ENCODE assay signal across 8 cellular contexts in genomic region chr11:61793084-61793828, GRCh38.
DNase-seq lines count a peak whose midpoint lies in the region; ATAC-seq and TF ChIP-seq lines count a peak whose summit lies in the region.

No MANE protein-coding gene starts in this region.

- H3K9ac ChIP-seq in NT2/D1 (ENCODE audit: insufficient read length, low read depth): peak overlapping the region; percentile 99
- H3K9ac ChIP-seq in endocrine pancreas (ENCODE audit: control insufficient read depth, insufficient read depth, low read length): peak overlapping the region; percentile 98

- peaks cover 72% of the 10 kb centered on the region for H3K36me3 ChIP-seq in NT2/D1 (ENCODE audit: insufficient read depth, insufficient read length, low read length)
- H3K36me3 ChIP-seq in endocrine pancreas (ENCODE audit: control insufficient read depth, insufficient read depth, low read length): no peaks in the 10 kb centered on the region
- H3K36me3 ChIP-seq in neutrophil: peaks cover 22% of the 10 kb centered on the region

- H3K27ac ChIP-seq in neutrophil: peak overlapping the region; percentile 94

- no peaks in the 10 kb centered on the region for H3K9me3 ChIP-seq in NT2/D1 (ENCODE audit: insufficient read depth, low read length)
- H3K9me3 ChIP-seq in endocrine pancreas (ENCODE audit: control insufficient read depth, low read length): no peaks in the 10 kb centered on the region
- no peaks in the 10 kb centered on the region for H3K9me3 ChIP-seq in neutrophil

- DNase-seq in AG10803 (ENCODE audit: low read depth) (no peak), NT2/D1 (ENCODE audit: low read depth, low spot score) (no peak), retina (no peak), NCI-H1048 (lab: John Stamatoyannopoulos, UW) (no peak), SW 1271 (lab: John Stamatoyannopoulos, UW) (no peak)

- H3K4me1 ChIP-seq in NT2/D1 (ENCODE audit: insufficient read depth, insufficient read length) (peaks cover 6% of the 10 kb centered on the region), endocrine pancreas (ENCODE audit: control insufficient read depth, insufficient read depth, low read length) (no peaks in the 10 kb centered on the region), neutrophil (ENCODE audit: control insufficient read depth in 1 of 2, insufficient read depth in 1 of 2, low read depth in 1 of 2, low read length in 1 of 2) (peaks cover 15 to 18% of the 10 kb centered on the region in 2 experiments)

- ATAC-seq in GM19455 (IDR thresholded peaks at IDR 0.05; ENCODE audit: unreplicated experiment): peak; percentile 29

- TF ChIP-seq CTCF in AG10803 (conservative IDR thresholded peaks at IDR 0.05; ENCODE audit: low read length) (no peak), neutrophil (IDR thresholded peaks at IDR 0.05) (no peak)

- H3K27me3 ChIP-seq in NT2/D1 (ENCODE audit: insufficient read depth, insufficient read length) (no peaks in the 10 kb centered on the region), endocrine pancreas (ENCODE audit: control insufficient read depth, insufficient read depth, low read length) (no peaks in the 10 kb centered on the region), neutrophil (no peaks in the 10 kb centered on the region)

- H3K4me3 ChIP-seq in AG10803 (ENCODE audit: low read length) (peak overlapping the region; percentile 100), NT2/D1 (ENCODE audit: insufficient read length, low read depth) (peak overlapping the region; percentile 96), endocrine pancreas (ENCODE audit: control insufficient read depth, insufficient read depth, low read length) (peak overlapping the region; percentile 45), neutrophil (ENCODE audit: low read depth in 1 of 2, low read length in 1 of 2) (peak overlapping the region; percentile 73 to 89)

Comparison
In these comparisons a context has a peak if more than half of its experiments do, and no peak if none do; other contexts are left out.
1. H3K4me3 ChIP-seq: peak in every context shown above with its lines; median percentile 100 in AG10803; 96 in NT2/D1; 81 in neutrophil; 45 in endocrine pancreas.